In genomic region chr2:228059735-228060134, GRCh38 we compare ENCODE assay signal across 15 cellular contexts.
DNase-seq lines count a peak whose midpoint lies in the region; ATAC-seq and TF ChIP-seq lines count a peak whose summit lies in the region.
"Had no signal": no experiment of that assay in that cellular context is flagged by ENCODE, and none has a peak within 500 bp of the region (broad histone marks: within the 10 kb centered on the region; RNA-seq: fewer than 3 reads in every experiment).

No MANE protein-coding gene starts in this region.

- no peak for TF ChIP-seq CTCF in upper lobe of right lung (IDR thresholded peaks at IDR 0.05)

- H3K27ac ChIP-seq in right cardiac atrium (ENCODE audit: low read length) (no peak overlapping the region), upper lobe of right lung (no peak overlapping the region)
- H3K27ac ChIP-seq: C4-2B had no signal

- H3K4me1 ChIP-seq in right cardiac atrium (ENCODE audit: control insufficient read depth, insufficient read depth, low read length) (peaks cover 1% of the 10 kb centered on the region), upper lobe of right lung (peaks cover 6% of the 10 kb centered on the region)
- H3K4me1 ChIP-seq: BE2C, HAP-1 had no signal

- no peaks in the 10 kb centered on the region for H3K36me3 ChIP-seq in upper lobe of right lung
- H3K36me3 ChIP-seq: BE2C, HAP-1 had no signal

- DNase-seq in Right ventricle myocardium inferior (ENCODE audit: missing footprints) (no peak), cardiac septum (ENCODE audit: low spot score) (no peak), amniotic epithelial cell (ENCODE audit: low read depth) (peak; percentile 21), right cardiac atrium (no peak), upper lobe of right lung (no peak)
- DNase-seq: 8988T; BE2C; CD4-positive, alpha-beta memory T cell; DMS53; GF-D8 had no signal

- ATAC-seq in Right ventricle myocardium inferior: peak; percentile 87
- peak; percentile 43 to 70 for ATAC-seq in right cardiac atrium
- ATAC-seq in upper lobe of right lung: peak; percentile 52
- ATAC-seq in GM21529 (IDR thresholded peaks at IDR 0.05; ENCODE audit: unreplicated experiment): no peak
- ATAC-seq in HG03139 (IDR thresholded peaks at IDR 0.05; ENCODE audit: unreplicated experiment): no peak
- ATAC-seq: HepG2 had no signal

- WGBS in right cardiac atrium: 62% methylated on average over 2 of the region's 2 CpGs

- H3K27me3 ChIP-seq in right cardiac atrium (ENCODE audit: control insufficient read depth, insufficient read depth) (no peaks in the 10 kb centered on the region), upper lobe of right lung (no peaks in the 10 kb centered on the region)
- H3K27me3 ChIP-seq: BE2C had no signal

- no peak overlapping the region for H3K4me3 ChIP-seq in right cardiac atrium (ENCODE audit: low read length)
- H3K4me3 ChIP-seq in upper lobe of right lung: no peak overlapping the region
- H3K4me3 ChIP-seq: HAP-1 had no signal

- intact Hi-C loops in Right ventricle myocardium inferior (cut with DNase I) (loop anchor here (5.0 to 10.0 kb wide), 2 partner anchors 113 to 265 kb away; no protein-coding TSS in a partner anchor), cardiac septum (cut with DNase I) (loop anchor here (10.0 kb wide), 1 partner anchor 115 kb away; no protein-coding TSS in a partner anchor), right cardiac atrium (cut with DNase I) (loop anchor here in 1 of 4 donors (10.0 kb wide), 1 partner anchor 595 kb away; no protein-coding TSS in a partner anchor), upper lobe of right lung (cut with DNase I) (no loop called here)

- H3K9me3 ChIP-seq in right cardiac atrium (ENCODE audit: control insufficient read depth, low read length) (no peaks in the 10 kb centered on the region), upper lobe of right lung (no peaks in the 10 kb centered on the region)
- H3K9me3 ChIP-seq: BE2C, HAP-1 had no signal

Comparison
In these comparisons a context has a peak if more than half of its experiments do, and no peak if none do; other contexts are left out.
1. ATAC-seq: peak in Right ventricle myocardium inferior (single experiment), right cardiac atrium (2 of 2) and upper lobe of right lung (single experiment); none in GM21529 (single experiment) and HG03139 (single experiment).